17 cellular contexts compared by ENCODE assay signal in the genomic region with DNA sequence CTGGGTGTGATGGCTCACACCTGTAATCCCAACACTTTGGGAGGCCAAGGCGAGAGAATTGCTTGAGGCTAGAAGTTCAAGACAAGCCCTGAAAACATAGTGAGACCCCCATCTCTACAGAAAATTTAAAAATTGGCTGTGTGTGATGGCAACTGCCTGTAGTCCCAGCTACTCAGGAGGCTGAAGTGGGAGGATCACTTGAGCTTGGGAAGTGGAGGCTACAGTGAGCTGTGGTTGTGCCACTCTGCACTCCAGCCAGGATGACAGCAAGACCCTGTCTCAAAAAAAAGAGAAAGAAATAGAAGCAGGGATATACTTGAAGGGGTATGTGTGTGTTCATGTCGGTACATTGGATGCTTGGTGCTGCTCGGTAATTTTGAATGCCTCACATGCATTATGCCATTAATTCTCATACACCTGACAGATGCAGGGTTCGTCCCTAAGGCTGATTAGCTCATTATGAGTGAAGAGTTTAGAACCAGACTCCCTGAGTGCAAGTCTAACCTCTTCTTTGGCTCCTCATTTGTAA. TPM values are rescaled to one million over a fixed set of nuclear protein-coding genes. Genes with fewer than 3 reads are reported as not detected.
DNase-seq lines count a peak whose midpoint lies in the region; ATAC-seq, FAIRE-seq and TF ChIP-seq lines count a peak whose summit lies in the region.
"Had no signal": no experiment of that assay in that cellular context is flagged by ENCODE, and none has a peak within 500 bp of the region (broad histone marks: within the 10 kb centered on the region; RNA-seq: fewer than 3 reads in every experiment).

No MANE protein-coding gene starts in this region.

- no peak for TF ChIP-seq RAD21 in K562 (CRISPR knock-in tag; conservative IDR thresholded peaks at IDR 0.05 in 1 of 2, IDR thresholded peaks at IDR 0.05 in 1 of 2)

- H3K4me3 ChIP-seq in CD8-positive, alpha-beta T cell (ENCODE audit: low read depth, low read length) = no peak overlapping the region
- H3K4me3 ChIP-seq in K562 = no peak overlapping the region
- H3K4me3 ChIP-seq in fibroblast of lung (replicated peaks in 1 of 4; ENCODE audit: control extremely low read depth in 1 of 4, insufficient read depth in 1 of 4, low read depth in 3 of 4, low read length in 4 of 4) = no peak overlapping the region
- H3K4me3 ChIP-seq: A549, GM23338 had no signal

- no peak for TF ChIP-seq POLR2A in K562 (conservative IDR thresholded peaks at IDR 0.05)

- no peak overlapping the region for H3K4me3 Mint-ChIP-seq in CD8-positive, alpha-beta T cell
- H3K4me3 Mint-ChIP-seq: GM23338, H9 had no signal

- no peaks in the 10 kb centered on the region for H3K9me3 ChIP-seq in CD8-positive, alpha-beta T cell (ENCODE audit: low read length)
- H3K9me3 ChIP-seq in K562 (replicated peaks; ENCODE audit: control insufficient read depth, insufficient read depth, low read depth, low read length) = no peaks in the 10 kb centered on the region
- H3K9me3 ChIP-seq in fibroblast of lung (ENCODE audit: control insufficient read depth, insufficient read depth, low read depth, low read length) = no peaks in the 10 kb centered on the region
- H3K9me3 ChIP-seq: A549 had no signal

- DNase-seq in CD8-positive, alpha-beta T cell = no peak
- DNase-seq in K562 (ENCODE audit: extremely low read depth in 1 of 4, low spot score in 3 of 4) = peak in 1 of 4 experiments; percentile 38
- no peak for DNase-seq in fibroblast of lung (ENCODE audit: low read depth in 2 of 2)
- no peak for DNase-seq in ecto neural progenitor cell (ENCODE audit: low spot score)
- DNase-seq in activated CD8-positive, alpha-beta memory T cell treated with anti-CD3 and anti-CD28 coated beads for 24 hours = no peak
- DNase-seq in Kasumi-1 (lab: John Stamatoyannopoulos, UW) = no peak
- no peak for DNase-seq in activated effector memory CD4-positive, alpha-beta T cell treated with Interleukin-2 at 50 U/mL for 16 hours
- DNase-seq: COR-L47, DMS153, DMS79 treated with DMSO at 0.1 percent for 48 hours, EL, H9 had no signal

- intact Hi-C loops in CD8-positive, alpha-beta T cell (cut with DNase I, micrococcal nuclease) = no loop called here
- intact Hi-C loops in K562 (cut with micrococcal nuclease) = loop anchor here (5.0 kb wide), 1 partner anchor 51 kb away; a partner anchor contains a TSS

- peaks cover 10% of the 10 kb centered on the region for H3K9me1 ChIP-seq in K562 (ENCODE audit: control insufficient read depth, insufficient read depth, low read length)

- peaks cover 67% of the 10 kb centered on the region for H3K4me1 Mint-ChIP-seq in CD8-positive, alpha-beta T cell (ENCODE audit: low read depth)

- H2AFZ ChIP-seq in K562 (ENCODE audit: low read depth, low read length) = no peak overlapping the region
- H2AFZ ChIP-seq in fibroblast of lung (ENCODE audit: low read length) = no peak overlapping the region
- H2AFZ ChIP-seq: GM23338 had no signal

- no peak overlapping the region for H3K27ac ChIP-seq in CD8-positive, alpha-beta T cell (ENCODE audit: low read depth, low read length)
- H3K27ac ChIP-seq in K562 (ENCODE audit: extremely low read depth, low read depth, low read length) = no peak overlapping the region
- peak overlapping the region; percentile 28 for H3K27ac ChIP-seq in fibroblast of lung (ENCODE audit: insufficient read depth, low read length)
- H3K27ac ChIP-seq: A549 had no signal

- peaks cover 38% of the 10 kb centered on the region for H3K4me1 ChIP-seq in CD8-positive, alpha-beta T cell (ENCODE audit: insufficient read depth, low read length)
- H3K4me1 ChIP-seq in K562 (replicated peaks in 1 of 2; ENCODE audit: control insufficient read depth in 2 of 2, insufficient read depth in 2 of 2, low read length in 2 of 2) (peaks cover 8 to 9% of the 10 kb centered on the region in 2 experiments; a peak in 4 of 5 replicates), fibroblast of lung (ENCODE audit: control insufficient read depth, extremely low read depth, insufficient read depth, low read length) (no peaks in the 10 kb centered on the region)
- H3K4me1 ChIP-seq: A549 had no signal

- H3K27ac Mint-ChIP-seq in CD8-positive, alpha-beta T cell = peak overlapping the region; percentile 69
- H3K27ac Mint-ChIP-seq: GM23338, H9 had no signal

- 81% methylated on average over 4 of the region's 4 CpGs for WGBS in K562 (ENCODE audit: insufficient coverage, low coverage, missing lambda C conversion rate)

- POLR2A ChIA-PET in CD8-positive, alpha-beta T cell (lab: Charles Lee) = interaction anchor here (0.7 kb wide), 1 partner anchor 845 kb away, joined by 4 read pairs; no protein-coding TSS in a partner anchor
- POLR2A ChIA-PET in K562 (lab: Yijun Ruan, JAX) = interaction anchor here (1.3 to 64.4 kb wide), 3 partner anchors 13 to 64 kb away, joined by 3 to 1556 read pairs (median 1556); a partner anchor contains a TSS

- FAIRE-seq in K562 (lab: Jason Lieb, UNC) = no peak
- FAIRE-seq: A549, D721Med, G401.6, GM12891 had no signal

- no peak for TF ChIP-seq CTCF in CD8-positive, alpha-beta T cell (IDR thresholded peaks at IDR 0.05)
- TF ChIP-seq CTCF in K562 (IDR thresholded peaks at IDR 0.05 in 2 of 3, conservative IDR thresholded peaks at IDR 0.05 in 1 of 3; ENCODE audit: insufficient read depth in 2 of 3, low read depth in 1 of 3, low read length in 3 of 3) (no peak), fibroblast of lung (conservative IDR thresholded peaks at IDR 0.05 in 1 of 2, IDR thresholded peaks at IDR 0.05 in 1 of 2; ENCODE audit: low read depth in 1 of 2, low read length in 2 of 2) (no peak)

- H3K4me2 ChIP-seq in K562 (ENCODE audit: insufficient read depth, low read length) (no peak overlapping the region), fibroblast of lung (ENCODE audit: extremely low read depth, insufficient read depth, low read length) (no peak overlapping the region)
- H3K4me2 ChIP-seq: A549, GM23338 had no signal

- H4K20me1 ChIP-seq in K562 (replicated peaks; ENCODE audit: control insufficient read depth, insufficient read depth, low read length) (peaks cover 74% of the 10 kb centered on the region), fibroblast of lung (ENCODE audit: control insufficient read depth, extremely low read depth, insufficient read depth, low read length) (peaks cover 6% of the 10 kb centered on the region)

- peaks cover 36% of the 10 kb centered on the region for H3K36me3 Mint-ChIP-seq in CD8-positive, alpha-beta T cell

- H3K9me3 Mint-ChIP-seq in CD8-positive, alpha-beta T cell = no peaks in the 10 kb centered on the region
- H3K9me3 Mint-ChIP-seq: GM23338, H9 had no signal

- H3K27me3 ChIP-seq in CD8-positive, alpha-beta T cell (ENCODE audit: insufficient read depth, low read length) = no peaks in the 10 kb centered on the region
- no peaks in the 10 kb centered on the region for H3K27me3 ChIP-seq in K562 (ENCODE audit: control insufficient read depth in 2 of 2, insufficient read depth in 2 of 2, low read length in 2 of 2)
- H3K27me3 ChIP-seq in fibroblast of lung (ENCODE audit: control insufficient read depth, insufficient read depth, low read length) = no peaks in the 10 kb centered on the region

- H3K36me3 ChIP-seq in CD8-positive, alpha-beta T cell (ENCODE audit: insufficient read depth, low read length) = peaks cover 11% of the 10 kb centered on the region
- H3K36me3 ChIP-seq in K562 (ENCODE audit: control insufficient read depth, insufficient read depth, low read length) = peaks cover 80% of the 10 kb centered on the region
- peaks cover 5% of the 10 kb centered on the region for H3K36me3 ChIP-seq in fibroblast of lung (ENCODE audit: control insufficient read depth, insufficient read depth, low read length)

- no peaks in the 10 kb centered on the region for H3K27me3 Mint-ChIP-seq in CD8-positive, alpha-beta T cell (ENCODE audit: low read depth)

- peaks cover 99% of the 10 kb centered on the region for H3K79me2 ChIP-seq in K562 (ENCODE audit: control insufficient read depth, insufficient read depth, low read length)
- peaks cover 86% of the 10 kb centered on the region for H3K79me2 ChIP-seq in fibroblast of lung (ENCODE audit: control insufficient read depth, insufficient read depth, low read length)

- CTCF ChIA-PET in CD8-positive, alpha-beta T cell (lab: Charles Lee) = no interaction called here
- CTCF ChIA-PET in K562 (lab: Yijun Ruan, JAX; ENCODE audit: low intra/inter-chr PET ratio) = no interaction called here

- no peak for TF ChIP-seq EP300 in K562 (IDR thresholded peaks at IDR 0.05; ENCODE audit: low read length)

- in situ Hi-C loops in K562 (cut with MboI) = no loop called here

- no peak for ATAC-seq in CD8-positive, alpha-beta T cell
- ATAC-seq in K562 = no peak
- ATAC-seq: A549, GM23338 had no signal

- BruUV-seq in K562 (replicated peaks; lab: Mats Ljungman, UMichigan) = no TSS peak

- H3K9ac ChIP-seq in K562 (ENCODE audit: insufficient read depth in 1 of 2, low read depth in 2 of 2, low read length in 2 of 2) (no peak overlapping the region), fibroblast of lung (ENCODE audit: insufficient read depth, low read length) (no peak overlapping the region)

RNA-seq across cellular contexts. Expression of a gene that starts 14.0 kb away (rescaled TPM):
- total RNA-seq in CD8-positive, alpha-beta T cell = 10 to 100 TPM; 57.7 to 60.2 TPM
- 251 and 271 TPM in 2 replicates for total RNA-seq in K562 (2011; cell fraction: chromatin; rRNA removed; ENCODE audit: low replicate concordance)
- 179 and 190 TPM in 2 replicates for total RNA-seq in K562 (2011; cell fraction: nucleolus; rRNA removed)
- total RNA-seq in K562 (2011; cell fraction: nucleoplasm; rRNA removed) = 236 and 257 TPM in 2 replicates
- total RNA-seq in K562 (2014; rRNA removed) (105 and 144 TPM in 2 replicates), K562 (2014; rRNA removed; fragmentation: Illumina TruSeq; extraction: Trizol) (138 and 141 TPM in 2 replicates), K562 (2015; rRNA removed; fragmentation: Illumina TruSeq; extraction: Trizol) (124 and 128 TPM in 2 replicates), K562 (2021) (263 and 267 TPM in 2 replicates), fibroblast of lung (39.8 and 45.1 TPM in 2 replicates)
- polyA plus RNA-seq in K562 (2011; rRNA removed) (135 and 196 TPM in 2 replicates), K562 (2014; fragmentation: Illumina TruSeq; extraction: Trizol) (144 and 156 TPM in 2 replicates), K562 (2014; fragmentation: Nextera tagmentation; extraction: Ambion mirVana) (100 to 1,000 TPM; 100 to 105 TPM), K562 (2014; rRNA removed) (114 and 124 TPM in 2 replicates), fibroblast of lung (23.8 and 26.0 TPM in 2 replicates)
- 111 and 189 TPM in 2 replicates for polyA plus RNA-seq in K562 (2011; cell fraction: cytosol; rRNA removed)
- 90.3 and 116 TPM in 2 replicates for polyA plus RNA-seq in K562 (2011; cell fraction: nucleus; rRNA removed)
- polyA plus RNA-seq in K562 (2012) = 90.4 and 122 TPM in 2 replicates
- polyA minus RNA-seq in K562 (2011; rRNA and poly(A)+ RNA removed) = 219 and 267 TPM in 2 replicates
- polyA minus RNA-seq in K562 (2011; cell fraction: cytosol; rRNA and poly(A)+ RNA removed) = 166 and 232 TPM in 2 replicates
- polyA minus RNA-seq in K562 (2011; cell fraction: nucleus; rRNA and poly(A)+ RNA removed) = 39.9 and 84.6 TPM in 2 replicates
- polyA plus RNA-seq in fibroblast of lung (2012) = 23.9 and 24.4 TPM in 2 replicates
- 31.1 and 39.1 TPM in 2 replicates for polyA minus RNA-seq in fibroblast of lung (ENCODE audit: low replicate concordance)

RNA-seq across cellular contexts. Expression of a gene that starts 35.9 kb away (rescaled TPM):
- total RNA-seq in CD8-positive, alpha-beta T cell = under 1 TPM in 1 of 2 experiments, not detected in 1; 0.39 TPM
- 0.14 and 1.4 TPM in 2 replicates for total RNA-seq in K562 (2011; cell fraction: chromatin; rRNA removed; ENCODE audit: low replicate concordance)
- total RNA-seq in K562 (2011; cell fraction: nucleolus; rRNA removed) = 0.33 and 1.2 TPM in 2 replicates
- 0.53 and 0.81 TPM in 2 replicates for total RNA-seq in K562 (2011; cell fraction: nucleoplasm; rRNA removed)
- total RNA-seq in K562 (2014; rRNA removed) (0.14 TPM in 1 of 2 replicates, not detected in the other), K562 (2014; rRNA removed; fragmentation: Illumina TruSeq; extraction: Trizol) (0.10 TPM in 1 of 2 replicates, not detected in the other), K562 (2015; rRNA removed; fragmentation: Illumina TruSeq; extraction: Trizol) (0.07 TPM in 1 of 2 replicates, not detected in the other), K562 (2021) (0.20 and 0.56 TPM in 2 replicates), fibroblast of lung (1.3 and 2.0 TPM in 2 replicates)
- polyA plus RNA-seq in K562 (2011; rRNA removed) (0.04 and 0.08 TPM in 2 replicates), K562 (2014; fragmentation: Illumina TruSeq; extraction: Trizol) (0.06 TPM in 1 of 2 replicates, not detected in the other), K562 (2014; fragmentation: Nextera tagmentation; extraction: Ambion mirVana) (under 1 TPM; 0.03 to 0.06 TPM), K562 (2014; rRNA removed) (0.15 TPM in 1 of 2 replicates, not detected in the other), fibroblast of lung (0.14 and 0.15 TPM in 2 replicates)
- 0.06 TPM in 1 of 2 replicates, not detected in the other for polyA plus RNA-seq in K562 (2011; cell fraction: cytosol; rRNA removed)
- 0.80 and 0.87 TPM in 2 replicates for polyA plus RNA-seq in K562 (2011; cell fraction: nucleus; rRNA removed)
- polyA plus RNA-seq in K562 (2012) = 0.27 and 0.50 TPM in 2 replicates
- polyA minus RNA-seq in K562 (2011; rRNA and poly(A)+ RNA removed) = 0.06 TPM in 1 of 2 replicates, not detected in the other
- polyA minus RNA-seq in K562 (2011; cell fraction: cytosol; rRNA and poly(A)+ RNA removed) = not detected in 2 replicates
- 0.27 and 0.44 TPM in 2 replicates for polyA minus RNA-seq in K562 (2011; cell fraction: nucleus; rRNA and poly(A)+ RNA removed)
- 0.10 and 0.55 TPM in 2 replicates for polyA plus RNA-seq in fibroblast of lung (2012)
- 0.52 and 1.4 TPM in 2 replicates for polyA minus RNA-seq in fibroblast of lung (ENCODE audit: low replicate concordance)

RNA-seq across cellular contexts. Expression of a gene that starts 50.9 kb away (rescaled TPM):
- total RNA-seq in CD8-positive, alpha-beta T cell = 10 to 100 TPM; 42.8 to 44.8 TPM
- 338 and 754 TPM in 2 replicates for total RNA-seq in K562 (2011; cell fraction: chromatin; rRNA removed; ENCODE audit: low replicate concordance)
- total RNA-seq in K562 (2011; cell fraction: nucleolus; rRNA removed) = 395 and 404 TPM in 2 replicates
- total RNA-seq in K562 (2011; cell fraction: nucleoplasm; rRNA removed) = 258 and 287 TPM in 2 replicates
- total RNA-seq in K562 (2014; rRNA removed) (87.2 and 120 TPM in 2 replicates), K562 (2014; rRNA removed; fragmentation: Illumina TruSeq; extraction: Trizol) (46.4 and 63.0 TPM in 2 replicates), K562 (2015; rRNA removed; fragmentation: Illumina TruSeq; extraction: Trizol) (51.3 and 53.2 TPM in 2 replicates), K562 (2021) (132 and 135 TPM in 2 replicates), fibroblast of lung (51.9 and 75.8 TPM in 2 replicates)
- polyA plus RNA-seq in K562 (2011; rRNA removed) (63.0 and 88.5 TPM in 2 replicates), K562 (2014; fragmentation: Illumina TruSeq; extraction: Trizol) (74.3 and 89.8 TPM in 2 replicates), K562 (2014; fragmentation: Nextera tagmentation; extraction: Ambion mirVana) (1 to 10 TPM; 2.2 to 3.1 TPM), K562 (2014; rRNA removed) (115 and 129 TPM in 2 replicates), fibroblast of lung (25.1 and 27.4 TPM in 2 replicates)
- 50.8 and 68.8 TPM in 2 replicates for polyA plus RNA-seq in K562 (2011; cell fraction: cytosol; rRNA removed)
- 703 and 913 TPM in 2 replicates for polyA plus RNA-seq in K562 (2011; cell fraction: nucleus; rRNA removed)
- polyA plus RNA-seq in K562 (2012) = 80.6 and 93.5 TPM in 2 replicates
- polyA minus RNA-seq in K562 (2011; rRNA and poly(A)+ RNA removed) = 64.5 and 72.9 TPM in 2 replicates
- polyA minus RNA-seq in K562 (2011; cell fraction: cytosol; rRNA and poly(A)+ RNA removed) = 41.9 and 49.7 TPM in 2 replicates
- polyA minus RNA-seq in K562 (2011; cell fraction: nucleus; rRNA and poly(A)+ RNA removed) = 188 and 205 TPM in 2 replicates
- 30.9 and 31.8 TPM in 2 replicates for polyA plus RNA-seq in fibroblast of lung (2012)
- 129 and 153 TPM in 2 replicates for polyA minus RNA-seq in fibroblast of lung (ENCODE audit: low replicate concordance)
